11 cellular contexts compared by ENCODE assay signal in genomic region chr18:24413148-24413547, GRCh38. TPM values are rescaled to one million over a fixed set of nuclear protein-coding genes. Genes with fewer than 3 reads are reported as not detected.
DNase-seq lines count a peak whose midpoint lies in the region; ATAC-seq and TF ChIP-seq lines count a peak whose summit lies in the region.
"Had no signal": no experiment of that assay in that cellular context is flagged by ENCODE, and none has a peak within 500 bp of the region (broad histone marks: within the 10 kb centered on the region; RNA-seq: fewer than 3 reads in every experiment).

No MANE protein-coding gene starts in this region.

- peak overlapping the region in 1 of 3 experiments; percentile 42; a peak in 2 of 7 replicates for H3K27ac Mint-ChIP-seq in H9

- H3K36me3 ChIP-seq in mesenchymal stem cell (ENCODE audit: control insufficient read depth in 1 of 2, insufficient read depth in 2 of 2, low read depth in 1 of 2, low read length in 2 of 2) = no peaks in the 10 kb centered on the region
- H3K36me3 ChIP-seq: gastroesophageal sphincter had no signal

- H2AK5ac ChIP-seq in H9 (ENCODE audit: insufficient read length, low read length) (no peak overlapping the region), mesenchymal stem cell (ENCODE audit: low read length, severe bottlenecking) (no peak overlapping the region)

- no peak overlapping the region for H3K23ac ChIP-seq in H9 (ENCODE audit: insufficient read length, low read depth, low read length)
- H3K23ac ChIP-seq in mesenchymal stem cell (ENCODE audit: low read length in 2 of 2) = no peak overlapping the region

- no peaks in the 10 kb centered on the region for H3K79me2 ChIP-seq in H9 (ENCODE audit: insufficient read depth, low read length)

- H3K79me1 ChIP-seq in H9 (ENCODE audit: insufficient read depth, low read depth, low read length, poor library complexity, severe bottlenecking) (no peaks in the 10 kb centered on the region), mesenchymal stem cell (replicated peaks; ENCODE audit: low read length, poor library complexity, severe bottlenecking) (no peaks in the 10 kb centered on the region)

- in situ Hi-C loops in astrocyte of the spinal cord (cut with HindIII; ENCODE audit: low sequenced_read_pairs) = no loop called here

- no peak overlapping the region for H2BK120ac ChIP-seq in H9 (ENCODE audit: low read depth, low read length, poor library complexity, severe bottlenecking)
- no peak overlapping the region for H2BK120ac ChIP-seq in mesenchymal stem cell (ENCODE audit: low read depth, low read length)

- no peak overlapping the region for H3T11ph ChIP-seq in H9 (ENCODE audit: low read length)

- H3K18ac ChIP-seq in H9 (ENCODE audit: insufficient read length, low read depth, low read length) (no peak overlapping the region), mesenchymal stem cell (ENCODE audit: low read depth in 1 of 2, low read length in 2 of 2) (no peak overlapping the region)

- peaks cover 12 to 20% of the 10 kb centered on the region in 2 experiments for H3K4me1 Mint-ChIP-seq in H9

- no peak overlapping the region for H3K9ac ChIP-seq in H9 (ENCODE audit: extremely low read depth, insufficient read length, low read length)
- no peak overlapping the region for H3K9ac ChIP-seq in mesenchymal stem cell (ENCODE audit: low read length)

- no peaks in the 10 kb centered on the region for H3K9me3 Mint-ChIP-seq in H9

- ATAC-seq in GM21723 (IDR thresholded peaks at IDR 0.05; ENCODE audit: unreplicated experiment) = no peak
- ATAC-seq: gastroesophageal sphincter had no signal

- DNase-seq in AG08395 (ENCODE audit: low spot score) (peak; percentile 59), H9 (peak; percentile 56), astrocyte of the spinal cord (ENCODE audit: low read depth, low spot score) (no peak), iPS-NIHi7 (ENCODE audit: extremely low spot score) (peak; percentile 61), mesenchymal stem cell (no peak), NCI-H446 treated with DMSO at 0.1 percent for 48 hours (lab: John Stamatoyannopoulos, UW) (no peak), SIG-M5 treated with dmso at 0.1 percent for 504 hours (lab: John Stamatoyannopoulos, UW; ENCODE audit: unreplicated experiment) (no peak)
- DNase-seq: KG1, NCI-H345 had no signal

- H4K20me1 ChIP-seq in H9 (ENCODE audit: control insufficient read depth, insufficient read depth, insufficient read length) = no peaks in the 10 kb centered on the region

- no peaks in the 10 kb centered on the region; the same call in 1 of the 2 replicates for H3K27me3 ChIP-seq in H9 (ENCODE audit: insufficient read depth, low read length)
- peaks cover 4 to 19% of the 10 kb centered on the region in 2 experiments for H3K27me3 ChIP-seq in mesenchymal stem cell (ENCODE audit: control insufficient read depth in 1 of 2, insufficient read depth in 1 of 2, low read length in 2 of 2)

- H3K27me3 Mint-ChIP-seq in H9 (ENCODE audit: low read depth) = peaks cover 3% of the 10 kb centered on the region; the same call in 1 of the 2 replicates

- H4K5ac ChIP-seq in H9 (ENCODE audit: insufficient read length, low read depth, low read length) = no peak overlapping the region

- H2BK12ac ChIP-seq in H9 (ENCODE audit: insufficient read length, low read depth, low read length) = no peak overlapping the region
- H2BK12ac ChIP-seq in mesenchymal stem cell (ENCODE audit: low read length in 2 of 2) = no peak overlapping the region

- H2BK20ac ChIP-seq in H9 (ENCODE audit: low read depth, low read length, poor library complexity, severe bottlenecking) = no peak overlapping the region

- H3K4me2 ChIP-seq in H9 (ENCODE audit: insufficient read depth, insufficient read length, low read length) (no peak overlapping the region), mesenchymal stem cell (ENCODE audit: low read length, poor library complexity, severe bottlenecking) (no peak overlapping the region)

- H2AFZ ChIP-seq in H9 (ENCODE audit: low read length) (no peak overlapping the region), mesenchymal stem cell (ENCODE audit: low read depth, low read length) (no peak overlapping the region)

- H4K91ac ChIP-seq in H9 (ENCODE audit: insufficient read length, low read depth, low read length) = no peak overlapping the region
- no peak overlapping the region for H4K91ac ChIP-seq in mesenchymal stem cell (ENCODE audit: low read length)

- H3K14ac ChIP-seq in H9 (ENCODE audit: insufficient read depth, low read length) (no peak overlapping the region), mesenchymal stem cell (ENCODE audit: low read length in 2 of 2) (no peak overlapping the region)

- no peaks in the 10 kb centered on the region for H3K23me2 ChIP-seq in H9 (ENCODE audit: insufficient read length, low read depth, low read length, poor library complexity, severe bottlenecking)

- H3K9me3 ChIP-seq in H9 (ENCODE audit: control insufficient read depth, low read depth, low read length) (no peaks in the 10 kb centered on the region), mesenchymal stem cell (ENCODE audit: control insufficient read depth, low read length) (no peaks in the 10 kb centered on the region)
- H3K9me3 ChIP-seq: gastroesophageal sphincter had no signal

- H3K4me1 ChIP-seq in H9 (ENCODE audit: insufficient read depth, low read length) (no peaks in the 10 kb centered on the region), mesenchymal stem cell (ENCODE audit: control insufficient read depth, insufficient read depth, low read depth, low read length) (no peaks in the 10 kb centered on the region)
- H3K4me1 ChIP-seq: gastroesophageal sphincter had no signal

- no peaks in the 10 kb centered on the region for H3K36me3 Mint-ChIP-seq in H9 (ENCODE audit: insufficient read depth in 1 of 3, low read depth in 3 of 3)

- no peak overlapping the region for H3K4me3 Mint-ChIP-seq in H9

- no peak overlapping the region for H3K4ac ChIP-seq in H9 (ENCODE audit: low read depth, low read length)
- no peak overlapping the region for H3K4ac ChIP-seq in mesenchymal stem cell (ENCODE audit: low read depth in 1 of 2, low read length in 2 of 2)

- TF ChIP-seq CTCF in H9 (conservative IDR thresholded peaks at IDR 0.05) (peak; percentile 66), astrocyte of the spinal cord (IDR thresholded peaks at IDR 0.05; ENCODE audit: low read depth, low read length) (peak; percentile 34)

- no peak overlapping the region for H2BK15ac ChIP-seq in H9 (ENCODE audit: low read depth, low read length)
- H2BK15ac ChIP-seq in mesenchymal stem cell (ENCODE audit: low read depth, poor library complexity, severe bottlenecking) = no peak overlapping the region

- H2BK5ac ChIP-seq in H9 (ENCODE audit: insufficient read length, low read length) (no peak overlapping the region), mesenchymal stem cell (ENCODE audit: low read depth, low read length, poor library complexity, severe bottlenecking) (no peak overlapping the region)

- H4K8ac ChIP-seq in H9 (replicated peaks; ENCODE audit: insufficient read length, low read depth, low read length) (no peak overlapping the region), mesenchymal stem cell (ENCODE audit: low read length) (no peak overlapping the region)

- WGBS in H9 (ENCODE audit: extremely low coverage, insufficient read length, low lambda C conversion rate) = no CpG with 5 or more reads among the region's 2 CpGs
- WGBS in mesenchymal stem cell = 54% methylated on average over 2 of the region's 2 CpGs

- H3K4me3 ChIP-seq in astrocyte of the spinal cord (ENCODE audit: low read depth, low read length) = no peak overlapping the region
- no peak overlapping the region for H3K4me3 ChIP-seq in mesenchymal stem cell (ENCODE audit: insufficient read depth in 1 of 2, low read depth in 1 of 2, low read length in 2 of 2)
- H3K4me3 ChIP-seq: gastroesophageal sphincter had no signal

- H3K27ac ChIP-seq in H9 (ENCODE audit: insufficient read length, low read depth, low read length) (no peak overlapping the region), mesenchymal stem cell (ENCODE audit: low read length, poor library complexity, severe bottlenecking) (no peak overlapping the region)
- H3K27ac ChIP-seq: gastroesophageal sphincter had no signal

- H3K56ac ChIP-seq in H9 (ENCODE audit: insufficient read length, low read depth, low read length) = no peak overlapping the region

RNA-seq across cellular contexts. Expression of gene IMPACT, which starts 13.3 kb away (rescaled TPM):
- 41.9 and 44.3 TPM in 2 replicates for total RNA-seq in H9 (2021)
- polyA plus RNA-seq in mesenchymal stem cell (2013, experiment 1 of 2) = 30.7 TPM
- 29.8 TPM for polyA plus RNA-seq in mesenchymal stem cell (2013, experiment 2 of 2)

RNA-seq across cellular contexts. Expression of gene OSBPL1A, which starts 15.5 kb away (rescaled TPM):
- total RNA-seq in H9 (2021) = 32.0 and 33.9 TPM in 2 replicates
- polyA plus RNA-seq in mesenchymal stem cell (2013, experiment 1 of 2) = 34.9 TPM
- polyA plus RNA-seq in mesenchymal stem cell (2013, experiment 2 of 2) = 34.9 TPM

RNA-seq across cellular contexts. Expression of gene HRH4, which starts 47.3 kb away (rescaled TPM):
- not detected in 2 replicates for total RNA-seq in H9 (2021)
- 0.01 TPM for polyA plus RNA-seq in mesenchymal stem cell (2013, experiment 1 of 2)
- polyA plus RNA-seq in mesenchymal stem cell (2013, experiment 2 of 2) = not detected

Comparison
In these comparisons a context has a peak if more than half of its experiments do, and no peak if none do; other contexts are left out.
1. DNase-seq: peak in AG08395 (single experiment), H9 (single experiment) and iPS-NIHi7 (single experiment); none in astrocyte of the spinal cord (single experiment), mesenchymal stem cell (single experiment), NCI-H446 treated with DMSO at 0.1 percent for 48 hours (single experiment) and SIG-M5 treated with dmso at 0.1 percent for 504 hours (single experiment).